ENCODE assay signal across 8 cellular contexts in the genomic region with DNA sequence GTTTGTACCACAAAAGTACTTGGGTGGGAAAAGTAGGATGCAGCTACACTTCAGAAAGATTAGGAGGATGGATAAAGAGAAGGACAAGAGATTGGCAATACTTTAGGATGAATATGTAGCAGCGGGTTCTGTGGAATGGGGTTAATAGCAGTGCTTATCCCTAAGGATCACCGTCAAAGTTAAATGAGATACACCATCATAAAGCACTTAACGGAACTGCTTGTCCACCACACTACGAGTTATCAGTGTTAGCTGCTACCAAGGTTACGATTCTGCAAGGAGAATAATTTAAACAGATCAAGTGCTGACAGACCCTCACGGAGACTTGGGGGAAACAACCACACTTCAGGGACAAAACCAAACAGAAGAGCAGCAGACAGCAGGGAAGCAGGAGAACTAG. TPM values are rescaled to one million over a fixed set of nuclear protein-coding genes. Genes with fewer than 3 reads are reported as not detected.
DNase-seq lines count a peak whose midpoint lies in the region; ATAC-seq and TF ChIP-seq lines count a peak whose summit lies in the region.

No MANE protein-coding gene starts in this region.

- TF ChIP-seq CTCF in foreskin fibroblast (IDR thresholded peaks at IDR 0.05; ENCODE audit: low read depth, low read length): no peak
- no peak for TF ChIP-seq CTCF in omental fat pad (IDR thresholded peaks at IDR 0.05)

- H3K27me3 ChIP-seq in H7 (ENCODE audit: control insufficient read depth, insufficient read depth, low read length) (peaks cover 13% of the 10 kb centered on the region), skeletal muscle tissue (ENCODE audit: control insufficient read depth in 3 of 3, insufficient read depth in 3 of 3, low read length in 3 of 3) (no peaks in the 10 kb centered on the region)

- peak overlapping the region; percentile 68 for H3K4me3 ChIP-seq in H7 (ENCODE audit: insufficient read depth, low read depth, low read length)
- peak overlapping the region; percentile 97 to 98 for H3K4me3 ChIP-seq in foreskin fibroblast (ENCODE audit: low read depth in 1 of 2, low read length in 2 of 2)
- peak overlapping the region; percentile 89 to 99 (median 95) for H3K4me3 ChIP-seq in skeletal muscle tissue (ENCODE audit: low read length in 3 of 3)

- no peak for DNase-seq in H7
- no peak for DNase-seq in foreskin fibroblast
- DNase-seq in DMS53 treated with DMSO at 0.1 percent for 48 hours (lab: John Stamatoyannopoulos, UW; ENCODE audit: unreplicated experiment): no peak
- DNase-seq in NCI-H446 (lab: John Stamatoyannopoulos, UW): no peak
- no peak for DNase-seq in omental fat pad (ENCODE audit: low spot score)

- ATAC-seq in SK-N-SH treated with all-trans-retinoic acid at 6 μM for 48 hours: peak; percentile 18
- no peak for ATAC-seq in GM21528 (IDR thresholded peaks at IDR 0.05; ENCODE audit: low FRiP score, unreplicated experiment)
- ATAC-seq in omental fat pad (ENCODE audit: low FRiP score): no peak

- H3K4me1 ChIP-seq in skeletal muscle tissue (ENCODE audit: control insufficient read depth in 3 of 3, insufficient read depth in 3 of 3, low read length in 3 of 3): peaks cover 16 to 21% (median 21%) of the 10 kb centered on the region in 3 donors

- H3K9ac ChIP-seq in skeletal muscle tissue (ENCODE audit: low read depth in 1 of 3, low read length in 3 of 3): peak overlapping the region; percentile 63 to 88 (median 77)

- H3K36me3 ChIP-seq in H7 (replicated peaks; ENCODE audit: control insufficient read depth, insufficient read depth, low read length) (no peaks in the 10 kb centered on the region), skeletal muscle tissue (ENCODE audit: control insufficient read depth in 3 of 3, insufficient read depth in 3 of 3, low read length in 3 of 3) (no peaks in the 10 kb centered on the region)

- H3K27ac ChIP-seq in skeletal muscle tissue (ENCODE audit: low read depth, low read length): no peak overlapping the region

- no peaks in the 10 kb centered on the region for H3K9me3 ChIP-seq in skeletal muscle tissue (ENCODE audit: control insufficient read depth in 3 of 3, low read length in 3 of 3)

TF ChIP-seq in SK-N-SH treated with all-trans-retinoic acid at 6 μM for 48 hours, 23 proteins besides CTCF, POLR2A, EP300 and RAD21:
- TF ChIP-seq ZNF70 (CRISPR knock-in tag; IDR thresholded peaks at IDR 0.05): no peak
- TF ChIP-seq, protein P1, sequence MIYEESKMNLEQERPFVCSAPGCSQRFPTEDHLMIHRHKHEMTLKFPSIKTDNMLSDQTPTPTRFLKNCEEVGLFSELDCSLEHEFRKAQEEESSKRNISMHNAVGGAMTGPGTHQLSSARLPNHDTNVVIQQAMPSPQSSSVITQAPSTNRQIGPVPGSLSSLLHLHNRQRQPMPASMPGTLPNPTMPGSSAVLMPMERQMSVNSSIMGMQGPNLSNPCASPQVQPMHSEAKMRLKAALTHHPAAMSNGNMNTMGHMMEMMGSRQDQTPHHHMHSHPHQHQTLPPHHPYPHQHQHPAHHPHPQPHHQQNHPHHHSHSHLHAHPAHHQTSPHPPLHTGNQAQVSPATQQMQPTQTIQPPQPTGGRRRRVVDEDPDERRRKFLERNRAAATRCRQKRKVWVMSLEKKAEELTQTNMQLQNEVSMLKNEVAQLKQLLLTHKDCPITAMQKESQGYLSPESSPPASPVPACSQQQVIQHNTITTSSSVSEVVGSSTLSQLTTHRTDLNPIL (CRISPR knock-in tag; IDR thresholded peaks at IDR 0.05; ENCODE audit: low read depth): no peak
TF ChIP-seq in SK-N-SH treated with all-trans-retinoic acid at 6 μM for 48 hours: peak in this region for 0.

RNA-seq across cellular contexts. Expression of a gene that starts 1.0 kb away (rescaled TPM):
- 21.7 and 22.5 TPM in 2 replicates for total RNA-seq in H7 (2014; rRNA removed; shearing (Covaris generic))
- total RNA-seq in skeletal muscle tissue (21.4 TPM), omental fat pad (10 to 100 TPM; 11.0 to 22.9 (median 16.7) TPM)

RNA-seq across cellular contexts. Expression of a gene that starts 40.6 kb away (rescaled TPM):
- 4.5 and 6.1 TPM in 2 replicates for total RNA-seq in H7 (2014; rRNA removed; shearing (Covaris generic))
- total RNA-seq in skeletal muscle tissue (31.8 TPM), omental fat pad (10 to 100 TPM; 12.8 to 51.2 (median 13.8) TPM)
